In genomic region chr9:97665742-97666141, GRCh38 we compare ENCODE assay signal across 18 cellular contexts. TPM values are rescaled to one million over a fixed set of nuclear protein-coding genes. Genes with fewer than 3 reads are reported as not detected.
DNase-seq lines count a peak whose midpoint lies in the region; ATAC-seq and TF ChIP-seq lines count a peak whose summit lies in the region.
"Had no signal": no experiment of that assay in that cellular context is flagged by ENCODE, and none has a peak within 500 bp of the region (broad histone marks: within the 10 kb centered on the region; RNA-seq: fewer than 3 reads in every experiment).

No MANE protein-coding gene starts in this region.

- no peaks in the 10 kb centered on the region for H3K9me3 ChIP-seq in ascending aorta
- H3K9me3 ChIP-seq: HAP-1 had no signal

- CTCF ChIA-PET in activated naive CD4-positive, alpha-beta T cell treated with anti-CD3 and anti-CD28 coated beads, Interleukin-2, amount 10 ng/mL, durations not matched to agents 7 days and 5 days (lab: Charles Lee) = no interaction called here

- peak overlapping the region; percentile 86 for H3K27ac Mint-ChIP-seq in activated naive CD4-positive, alpha-beta T cell treated with anti-CD3 and anti-CD28 coated beads, Interleukin-2, amount 50 U/mL, for 24 hours
- no peak overlapping the region for H3K27ac Mint-ChIP-seq in activated naive CD4-positive, alpha-beta T cell treated with anti-CD3 and anti-CD28 coated beads, Interleukin-2, amount 10 ng/mL, durations not matched to agents 7 days and 5 days
- peak overlapping the region; percentile 82 for H3K27ac Mint-ChIP-seq in activated naive CD8-positive, alpha-beta T cell treated with anti-CD3 and anti-CD28 coated beads for 36 hours
- H3K27ac Mint-ChIP-seq: B cell had no signal

- no peaks in the 10 kb centered on the region for H3K4me1 ChIP-seq in ascending aorta
- H3K4me1 ChIP-seq: HAP-1 had no signal

- H3K36me3 Mint-ChIP-seq in activated naive CD4-positive, alpha-beta T cell treated with anti-CD3 and anti-CD28 coated beads, Interleukin-2, amount 50 U/mL, for 24 hours = peaks cover 20% of the 10 kb centered on the region
- H3K36me3 Mint-ChIP-seq in activated naive CD4-positive, alpha-beta T cell treated with anti-CD3 and anti-CD28 coated beads, Interleukin-2, amount 10 ng/mL, durations not matched to agents 7 days and 5 days = peaks cover 71% of the 10 kb centered on the region
- H3K36me3 Mint-ChIP-seq in activated naive CD8-positive, alpha-beta T cell treated with anti-CD3 and anti-CD28 coated beads for 36 hours = peaks cover 45% of the 10 kb centered on the region

- no peaks in the 10 kb centered on the region for H3K27me3 Mint-ChIP-seq in activated naive CD4-positive, alpha-beta T cell treated with anti-CD3 and anti-CD28 coated beads, Interleukin-2, amount 50 U/mL, for 24 hours
- H3K27me3 Mint-ChIP-seq in activated naive CD4-positive, alpha-beta T cell treated with anti-CD3 and anti-CD28 coated beads, Interleukin-2, amount 10 ng/mL, durations not matched to agents 7 days and 5 days = no peaks in the 10 kb centered on the region
- no peaks in the 10 kb centered on the region for H3K27me3 Mint-ChIP-seq in activated naive CD8-positive, alpha-beta T cell treated with anti-CD3 and anti-CD28 coated beads for 36 hours
- H3K27me3 Mint-ChIP-seq: B cell had no signal

- no peak overlapping the region for H3K4me3 ChIP-seq in ascending aorta
- H3K4me3 ChIP-seq: HAP-1 had no signal

- no peak for DNase-seq in activated CD4-positive, CD25-positive, alpha-beta regulatory T cell treated with anti-CD3 and anti-CD28 coated beads, Interleukin-2, amount 50 U/mL, for 72 hours
- DNase-seq in activated naive CD4-positive, alpha-beta T cell treated with anti-CD3 and anti-CD28 coated beads, Interleukin-2, amount 10 ng/mL, durations not matched to agents 7 days and 5 days = no peak
- no peak for DNase-seq in activated naive CD8-positive, alpha-beta T cell treated with anti-CD3 and anti-CD28 coated beads for 36 hours
- no peak for DNase-seq in stimulated activated naive CD8-positive, alpha-beta T cell treated with anti-CD3 and anti-CD28 coated beads, Interleukin-15, Interleukin-2, amounts not matched to agents 100 U/mL and 50 U/mL, for 24 hours
- DNase-seq in AG20443 (ENCODE audit: low spot score) = no peak
- no peak for DNase-seq in ascending aorta (ENCODE audit: low spot score in 2 of 2)
- DNase-seq: DMS153, GDM1, NCI-H1694 treated with DMSO at 0.1 percent for 48 hours, NCI-H510A, NCI-H774, OCI-M1 had no signal

- H3K4me1 Mint-ChIP-seq in activated naive CD4-positive, alpha-beta T cell treated with anti-CD3 and anti-CD28 coated beads, Interleukin-2, amount 50 U/mL, for 24 hours = peaks cover 37% of the 10 kb centered on the region
- H3K4me1 Mint-ChIP-seq in activated naive CD4-positive, alpha-beta T cell treated with anti-CD3 and anti-CD28 coated beads, Interleukin-2, amount 10 ng/mL, durations not matched to agents 7 days and 5 days = peaks cover 13% of the 10 kb centered on the region
- peaks cover 40% of the 10 kb centered on the region for H3K4me1 Mint-ChIP-seq in activated naive CD8-positive, alpha-beta T cell treated with anti-CD3 and anti-CD28 coated beads for 36 hours

- peak; percentile 60 to 67 for ATAC-seq in activated CD4-positive, CD25-positive, alpha-beta regulatory T cell treated with anti-CD3 and anti-CD28 coated beads, Interleukin-2, amount 50 U/mL, for 24 hours
- peak; percentile 80 for ATAC-seq in stimulated activated naive CD8-positive, alpha-beta T cell treated with anti-CD3 and anti-CD28 coated beads, Interleukin-15, Interleukin-2, amounts not matched to agents 100 U/mL and 50 U/mL, for 24 hours

- TF ChIP-seq CTCF in ascending aorta (IDR thresholded peaks at IDR 0.05) = no peak

- H3K9me3 Mint-ChIP-seq in activated naive CD4-positive, alpha-beta T cell treated with anti-CD3 and anti-CD28 coated beads, Interleukin-2, amount 50 U/mL, for 24 hours = no peaks in the 10 kb centered on the region
- H3K9me3 Mint-ChIP-seq in activated naive CD4-positive, alpha-beta T cell treated with anti-CD3 and anti-CD28 coated beads, Interleukin-2, amount 10 ng/mL, durations not matched to agents 7 days and 5 days = no peaks in the 10 kb centered on the region
- H3K9me3 Mint-ChIP-seq in activated naive CD8-positive, alpha-beta T cell treated with anti-CD3 and anti-CD28 coated beads for 36 hours = no peaks in the 10 kb centered on the region

- H3K36me3 ChIP-seq in ascending aorta = peaks cover 63 to 96% of the 10 kb centered on the region in 2 donors

- H3K27ac ChIP-seq in ascending aorta = no peak overlapping the region
- H3K27ac ChIP-seq: 22Rv1, KMS-11 had no signal

- no peaks in the 10 kb centered on the region for H3K27me3 ChIP-seq in ascending aorta

- H3K4me3 Mint-ChIP-seq in activated naive CD4-positive, alpha-beta T cell treated with anti-CD3 and anti-CD28 coated beads, Interleukin-2, amount 50 U/mL, for 24 hours = no peak overlapping the region
- no peak overlapping the region for H3K4me3 Mint-ChIP-seq in activated naive CD4-positive, alpha-beta T cell treated with anti-CD3 and anti-CD28 coated beads, Interleukin-2, amount 10 ng/mL, durations not matched to agents 7 days and 5 days
- no peak overlapping the region for H3K4me3 Mint-ChIP-seq in activated naive CD8-positive, alpha-beta T cell treated with anti-CD3 and anti-CD28 coated beads for 36 hours
- H3K4me3 Mint-ChIP-seq: B cell had no signal

- intact Hi-C loops in ascending aorta (cut with DNase I) = no loop called here

RNA-seq across cellular contexts. Expression of gene XPA, which starts 31.4 kb away (rescaled TPM):
- total RNA-seq in activated naive CD8-positive, alpha-beta T cell treated with anti-CD3 and anti-CD28 coated beads for 36 hours = 10 to 100 TPM; 12.6 to 14.4 TPM
- total RNA-seq in ascending aorta = 3.2 TPM

RNA-seq across cellular contexts. Expression of gene NCBP1, which starts 32.1 kb away (rescaled TPM):
- 10 to 100 TPM; 45.9 to 49.0 TPM for total RNA-seq in activated naive CD8-positive, alpha-beta T cell treated with anti-CD3 and anti-CD28 coated beads for 36 hours
- total RNA-seq in ascending aorta = 5.1 TPM

RNA-seq across cellular contexts. Expression of gene TSTD2, which starts 32.6 kb away (rescaled TPM):
- 10 to 100 TPM; 15.3 to 17.4 TPM for total RNA-seq in activated naive CD8-positive, alpha-beta T cell treated with anti-CD3 and anti-CD28 coated beads for 36 hours
- total RNA-seq in ascending aorta = 1.4 TPM
